ENCODE assay signal across 8 cellular contexts in genomic region chr1:161082996-161083742, GRCh38. TPM values are rescaled to one million over a fixed set of nuclear protein-coding genes. Genes with fewer than 3 reads are reported as not detected.
A peak's percentile ranks its signal among the peaks of the same experiment; 100 is the strongest.
DNase-seq lines count a peak whose midpoint lies in the region; ATAC-seq, FAIRE-seq and TF ChIP-seq lines count a peak whose summit lies in the region.

No MANE protein-coding gene starts in this region.

- H3K36me3 ChIP-seq in PC-3 (ENCODE audit: low read depth, low read length): no peaks in the 10 kb centered on the region
- peaks cover 0 to 21% (median 0%) of the 10 kb centered on the region in 3 donors for H3K36me3 ChIP-seq in esophagus squamous epithelium
- H3K36me3 ChIP-seq in osteoblast (ENCODE audit: insufficient read depth, low read length): no peaks in the 10 kb centered on the region

- peak; percentile 91 for ATAC-seq in PC-3
- ATAC-seq in HG03521 (IDR thresholded peaks at IDR 0.05; ENCODE audit: unreplicated experiment): no peak

- WGBS in esophagus squamous epithelium, 2 donors: 42 to 67% methylated on average over 3 to 8 of the region's 8 CpGs

- CTCF ChIA-PET in PC-3 (lab: Charles Lee): interaction anchor here (0.6 kb wide), 1 partner anchor 299 kb away, joined by 5 read pairs; no protein-coding TSS in a partner anchor
- CTCF ChIA-PET in activated naive CD4-positive, alpha-beta T cell treated with anti-CD3 and anti-CD28 coated beads for 36 hours (lab: Charles Lee): interaction anchor here (1.2 kb wide), 1 partner anchor 14 kb away, joined by 6 read pairs; no protein-coding TSS in a partner anchor

- H3K27ac Mint-ChIP-seq in activated naive CD4-positive, alpha-beta T cell treated with anti-CD3 and anti-CD28 coated beads for 36 hours: no peak overlapping the region

- TF ChIP-seq POLR2A in esophagus squamous epithelium (IDR thresholded peaks at IDR 0.05): peak in 1 of 4 donors; percentile 11

- H3K36me3 Mint-ChIP-seq in activated naive CD4-positive, alpha-beta T cell treated with anti-CD3 and anti-CD28 coated beads for 36 hours (ENCODE audit: low read depth): no peaks in the 10 kb centered on the region

- H3K9me3 Mint-ChIP-seq in activated naive CD4-positive, alpha-beta T cell treated with anti-CD3 and anti-CD28 coated beads for 36 hours: no peaks in the 10 kb centered on the region

- peak overlapping the region; percentile 34 for H3K9ac ChIP-seq in PC-3 (ENCODE audit: low read length)

- H3K4me3 Mint-ChIP-seq in activated naive CD4-positive, alpha-beta T cell treated with anti-CD3 and anti-CD28 coated beads for 36 hours: no peak overlapping the region

- H3K27me3 Mint-ChIP-seq in activated naive CD4-positive, alpha-beta T cell treated with anti-CD3 and anti-CD28 coated beads for 36 hours (ENCODE audit: low read depth): no peaks in the 10 kb centered on the region

- FAIRE-seq in D721Med (lab: Jason Lieb, UNC): no peak

- no peaks in the 10 kb centered on the region for H3K9me2 ChIP-seq in PC-3 (replicated peaks; ENCODE audit: low read length)

- no peaks in the 10 kb centered on the region for H3K27me3 ChIP-seq in PC-3 (ENCODE audit: low read length)
- peaks cover 0 to 7% (median 0%) of the 10 kb centered on the region in 4 donors for H3K27me3 ChIP-seq in esophagus squamous epithelium
- no peaks in the 10 kb centered on the region for H3K27me3 ChIP-seq in osteoblast (ENCODE audit: insufficient read depth, low read length)

- H3K4me2 ChIP-seq in PC-3 (ENCODE audit: low read length) (peak overlapping the region; percentile 74), osteoblast (ENCODE audit: insufficient read depth, low read length) (peak overlapping the region; percentile 16)

- H3K79me2 ChIP-seq in PC-3 (ENCODE audit: low read length) (peaks cover 17% of the 10 kb centered on the region), osteoblast (ENCODE audit: insufficient read depth, low read length) (no peaks in the 10 kb centered on the region)

- intact Hi-C loops in PC-3 (cut with micrococcal nuclease): no loop called here
- intact Hi-C loops in esophagus squamous epithelium (cut with DNase I): no loop called here
- intact Hi-C loops in activated naive CD4-positive, alpha-beta T cell treated with anti-CD3 and anti-CD28 coated beads for 36 hours (cut with micrococcal nuclease): no loop called here

- POLR2A ChIA-PET in PC-3 (lab: Charles Lee; ENCODE audit: unreplicated experiment): interaction anchor here (0.6 kb wide), 1 partner anchor 83 kb away, joined by 4 read pairs; the partner anchor contains the start of gene PPOX

- H3K4me3 ChIP-seq in PC-3 (ENCODE audit: low read length): peak overlapping the region; percentile 29; the same call in 1 of the 2 replicates
- peak overlapping the region in 3 of 4 donors; percentile 22 to 64 (median 28) for H3K4me3 ChIP-seq in esophagus squamous epithelium
- no peak overlapping the region for H3K4me3 ChIP-seq in osteoblast (ENCODE audit: insufficient read depth, low read length)

- H2AFZ ChIP-seq in PC-3 (ENCODE audit: low read length) (peak overlapping the region; percentile 14; the same call in 1 of the 2 replicates), osteoblast (ENCODE audit: low read length) (peak overlapping the region; percentile 69)

- no peaks in the 10 kb centered on the region for H4K20me1 ChIP-seq in PC-3 (ENCODE audit: low read length)
- no peaks in the 10 kb centered on the region for H4K20me1 ChIP-seq in osteoblast (ENCODE audit: insufficient read depth, low read length)

- peak overlapping the region; percentile 77 for H3K27ac ChIP-seq in PC-3 (ENCODE audit: low read length)
- peak overlapping the region; percentile 89 to 97 (median 94) for H3K27ac ChIP-seq in esophagus squamous epithelium
- peak overlapping the region; percentile 80 for H3K27ac ChIP-seq in osteoblast (ENCODE audit: low read depth, low read length)

- H3K4me1 Mint-ChIP-seq in activated naive CD4-positive, alpha-beta T cell treated with anti-CD3 and anti-CD28 coated beads for 36 hours (ENCODE audit: low read depth): peaks cover 4% of the 10 kb centered on the region

- TF ChIP-seq CTCF in PC-3 (conservative IDR thresholded peaks at IDR 0.05; ENCODE audit: low read depth, low read length) (no peak), esophagus squamous epithelium (IDR thresholded peaks at IDR 0.05) (peak in 2 of 6 experiments; percentile 3 to 24), osteoblast (IDR thresholded peaks at IDR 0.05; ENCODE audit: extremely low read depth, low read depth, low read length) (no peak), D721Med (IDR thresholded peaks at IDR 0.05; ENCODE audit: insufficient read depth, missing control alignments) (no peak)

- H3K4me1 ChIP-seq in PC-3 (ENCODE audit: insufficient read depth, low read length): peaks cover 68% of the 10 kb centered on the region
- H3K4me1 ChIP-seq in esophagus squamous epithelium: peaks cover 33 to 87% (median 34%) of the 10 kb centered on the region in 3 donors
- peaks cover 38% of the 10 kb centered on the region for H3K4me1 ChIP-seq in osteoblast (ENCODE audit: insufficient read depth, low read length)

- no peaks in the 10 kb centered on the region for H3F3A ChIP-seq in PC-3 (ENCODE audit: low read length, unreplicated experiment)

- BruUV-seq in PC-3 (replicated peaks; lab: Mats Ljungman, UMichigan): no TSS peak

- H3K9me3 ChIP-seq in PC-3 (ENCODE audit: low read length) (no peaks in the 10 kb centered on the region), esophagus squamous epithelium (no peaks in the 10 kb centered on the region), osteoblast (ENCODE audit: low read depth, low read length) (no peaks in the 10 kb centered on the region)

- peak; percentile 97 for DNase-seq in ELF-1 (ENCODE audit: low read depth, low spot score)
- DNase-seq in PC-3: peak; percentile 99
- DNase-seq in esophagus squamous epithelium (lab: John Stamatoyannopoulos, UW): peak; percentile 41
- DNase-seq in osteoblast (ENCODE audit: insufficient read length, low spot score, missing footprints): peak; percentile 98
- no peak for DNase-seq in SK-N-DZ (ENCODE audit: low spot score)
- DNase-seq in activated naive CD4-positive, alpha-beta T cell treated with anti-CD3 and anti-CD28 coated beads for 36 hours: no peak
- no peak for DNase-seq in D721Med (ENCODE audit: insufficient read length, low spot score)

RNA-seq across cellular contexts. Expression of gene NECTIN4, which starts 6.2 kb away (rescaled TPM):
- 6.8 and 7.0 TPM in 2 replicates for total RNA-seq in PC-3 (2014; rRNA removed)
- total RNA-seq in esophagus squamous epithelium: 100 to 1,000 TPM in 2 of 4 donors, 10 to 100 TPM in 2; 52.7 to 161 (median 96.2) TPM
- under 0.01 TPM in 2 replicates for total RNA-seq in osteoblast
- polyA plus RNA-seq in SK-N-DZ (2014; cell fraction: cytosol; rRNA removed): not detected in 2 replicates
- not detected in 2 replicates for polyA plus RNA-seq in SK-N-DZ (2014; cell fraction: nucleus; rRNA removed)
- total RNA-seq in activated naive CD4-positive, alpha-beta T cell treated with anti-CD3 and anti-CD28 coated beads for 36 hours: not detected

RNA-seq across cellular contexts. Expression of gene ARHGAP30, which starts 13.5 kb away (rescaled TPM):
- total RNA-seq in PC-3 (2014; rRNA removed) (0.12 and 0.55 TPM in 2 replicates), esophagus squamous epithelium (10 to 100 TPM in 2 of 4 donors, 1 to 10 TPM in 2; 2.9 to 13.5 (median 7.4) TPM), osteoblast (under 0.01 TPM in 1 of 2 replicates, not detected in the other)
- 0.09 TPM in 1 of 2 replicates, not detected in the other for polyA plus RNA-seq in SK-N-DZ (2014; cell fraction: cytosol; rRNA removed)
- polyA plus RNA-seq in SK-N-DZ (2014; cell fraction: nucleus; rRNA removed): not detected in 2 replicates
- total RNA-seq in activated naive CD4-positive, alpha-beta T cell treated with anti-CD3 and anti-CD28 coated beads for 36 hours: 100 to 1,000 TPM; 104 to 106 TPM

RNA-seq across cellular contexts. Expression of gene KLHDC9, which starts 15.0 kb away (rescaled TPM):
- total RNA-seq in PC-3 (2014; rRNA removed): 3.2 and 3.3 TPM in 2 replicates
- total RNA-seq in esophagus squamous epithelium: 1 to 10 TPM in 3 of 4 donors, under 1 TPM in 1; 0.31 to 2.7 (median 1.7) TPM
- total RNA-seq in osteoblast: 1.4 and 1.5 TPM in 2 replicates
- polyA plus RNA-seq in SK-N-DZ (2014; cell fraction: cytosol; rRNA removed): 1.4 and 1.8 TPM in 2 replicates
- 3.1 and 3.9 TPM in 2 replicates for polyA plus RNA-seq in SK-N-DZ (2014; cell fraction: nucleus; rRNA removed)
- total RNA-seq in activated naive CD4-positive, alpha-beta T cell treated with anti-CD3 and anti-CD28 coated beads for 36 hours: under 1 TPM; 0.33 to 0.57 TPM

RNA-seq across cellular contexts. Expression of gene PFDN2, which starts 34.7 kb away (rescaled TPM):
- total RNA-seq in PC-3 (2014; rRNA removed) (174 and 197 TPM in 2 replicates), esophagus squamous epithelium (10 to 100 TPM; 27.0 to 59.2 (median 45.3) TPM), osteoblast (17.7 and 27.9 TPM in 2 replicates)
- 99.2 and 137 TPM in 2 replicates for polyA plus RNA-seq in SK-N-DZ (2014; cell fraction: cytosol; rRNA removed)
- polyA plus RNA-seq in SK-N-DZ (2014; cell fraction: nucleus; rRNA removed): 53.3 and 65.6 TPM in 2 replicates
- total RNA-seq in activated naive CD4-positive, alpha-beta T cell treated with anti-CD3 and anti-CD28 coated beads for 36 hours: 100 to 1,000 TPM; 179 to 183 TPM

RNA-seq across cellular contexts. Expression of gene NIT1, which starts 34.7 kb away (rescaled TPM):
- 18.1 and 27.0 TPM in 2 replicates for total RNA-seq in PC-3 (2014; rRNA removed)
- 10 to 100 TPM; 16.9 to 28.6 (median 22.1) TPM for total RNA-seq in esophagus squamous epithelium
- total RNA-seq in osteoblast: 23.9 and 28.0 TPM in 2 replicates
- polyA plus RNA-seq in SK-N-DZ (2014; cell fraction: cytosol; rRNA removed): 46.6 and 48.7 TPM in 2 replicates
- polyA plus RNA-seq in SK-N-DZ (2014; cell fraction: nucleus; rRNA removed): 70.0 and 87.7 TPM in 2 replicates
- total RNA-seq in activated naive CD4-positive, alpha-beta T cell treated with anti-CD3 and anti-CD28 coated beads for 36 hours: 10 to 100 TPM; 59.1 to 63.1 TPM

Comparison
In these comparisons a context has a peak if more than half of its experiments do, and no peak if none do; other contexts are left out.
1. DNase-seq: peak in ELF-1 (single experiment), PC-3 (single experiment), esophagus squamous epithelium (single experiment) and osteoblast (single experiment); none in SK-N-DZ (single experiment), activated naive CD4-positive, alpha-beta T cell treated with anti-CD3 and anti-CD28 coated beads for 36 hours (single experiment) and D721Med (single experiment).
2. RNA of gene ARHGAP30, which starts 13.5 kb away (total RNA-seq): 104 to 106 TPM in activated naive CD4-positive, alpha-beta T cell treated with anti-CD3 and anti-CD28 coated beads for 36 hours; 2.9 to 13.5 TPM in esophagus squamous epithelium, 0.12 to 0.55 TPM in PC-3 and under 0.01 TPM in osteoblast; every median in the first group is over 4 times any median in the second.
3. Peak in every context shown above with its lines, with median percentiles within 50 percentile points of each other: H3K27ac ChIP-seq.